Comparison of ENCODE assay signal across 9 cellular contexts in genomic region chr13:108213946-108214345, GRCh38. TPM values are rescaled to one million over a fixed set of nuclear protein-coding genes. Genes with fewer than 3 reads are reported as not detected.
DNase-seq lines count a peak whose midpoint lies in the region; ATAC-seq, FAIRE-seq and TF ChIP-seq lines count a peak whose summit lies in the region.
"Had no signal": no experiment of that assay in that cellular context is flagged by ENCODE, and none has a peak within 500 bp of the region (broad histone marks: within the 10 kb centered on the region; RNA-seq: fewer than 3 reads in every experiment).

No MANE protein-coding gene starts in this region.

- no peaks in the 10 kb centered on the region for H3K27me3 Mint-ChIP-seq in activated CD8-positive, alpha-beta T cell treated with anti-CD3 and anti-CD28 coated beads, Interleukin-2, amount 10 ng/mL, durations not matched to agents 7 days and 5 days (ENCODE audit: low read depth)

- H3K4me3 ChIP-seq in A549 (no peak overlapping the region), GM12875 (ENCODE audit: low read depth, low read length) (peak overlapping the region; percentile 47)
- H3K4me3 ChIP-seq: K562 had no signal

- no peak for FAIRE-seq in A549 (lab: Jason Lieb, UNC)
- FAIRE-seq: K562 had no signal

- POLR2A ChIA-PET in A549 (lab: Yijun Ruan, JAX), result no interaction called here
- POLR2A ChIA-PET in activated CD8-positive, alpha-beta T cell treated with anti-CD3 and anti-CD28 coated beads, Interleukin-2, amount 10 ng/mL, durations not matched to agents 7 days and 5 days (lab: Charles Lee), result no interaction called here

- H3K4me1 ChIP-seq in A549, result peaks cover 15% of the 10 kb centered on the region; the same call in 1 of the 3 replicates

- TF ChIP-seq POLR2A in A549 (IDR thresholded peaks at IDR 0.05; ENCODE audit: low read length), result no peak

- no peak overlapping the region for H3K27ac ChIP-seq in A549

- TF ChIP-seq CTCF in A549 (IDR thresholded peaks at IDR 0.05) (no peak), GM12875 (IDR thresholded peaks at IDR 0.05; ENCODE audit: borderline replicate concordance, insufficient read depth, low read depth, low read length) (no peak), GM20000 (IDR thresholded peaks at IDR 0.05; ENCODE audit: extremely low read depth, missing control alignments) (no peak)

- H3K4me2 ChIP-seq in A549, result peak overlapping the region; percentile 62; the same call in 2 of the 3 replicates

- no peak for TF ChIP-seq RAD21 in A549 (conservative IDR thresholded peaks at IDR 0.05 in 1 of 2, IDR thresholded peaks at IDR 0.05 in 1 of 2)

- peak overlapping the region; percentile 45 for H3K27ac Mint-ChIP-seq in activated CD8-positive, alpha-beta T cell treated with anti-CD3 and anti-CD28 coated beads, Interleukin-2, amount 10 ng/mL, durations not matched to agents 7 days and 5 days

- peaks cover 28% of the 10 kb centered on the region for H3K36me3 Mint-ChIP-seq in activated CD8-positive, alpha-beta T cell treated with anti-CD3 and anti-CD28 coated beads, Interleukin-2, amount 10 ng/mL, durations not matched to agents 7 days and 5 days (ENCODE audit: low read depth)

- CTCF ChIA-PET in A549 (lab: Yijun Ruan, JAX), result no interaction called here
- CTCF ChIA-PET in activated CD8-positive, alpha-beta T cell treated with anti-CD3 and anti-CD28 coated beads, Interleukin-2, amount 10 ng/mL, durations not matched to agents 7 days and 5 days (lab: Charles Lee), result interaction anchor here (1.0 to 2.1 kb wide), 4 partner anchors 10 to 685 kb away, joined by 3 to 5 read pairs (median 3); no protein-coding TSS in a partner anchor

- H3K9me3 ChIP-seq in A549, result no peaks in the 10 kb centered on the region; the same call in 2 of the 3 replicates

- H3K9me3 Mint-ChIP-seq in activated CD8-positive, alpha-beta T cell treated with anti-CD3 and anti-CD28 coated beads, Interleukin-2, amount 10 ng/mL, durations not matched to agents 7 days and 5 days (ENCODE audit: insufficient read depth), result no peaks in the 10 kb centered on the region

- 81% methylated on average over 5 of the region's 5 CpGs for WGBS in A549 (ENCODE audit: missing lambda C conversion rate)

- no peak for ATAC-seq in A549
- ATAC-seq in activated CD8-positive, alpha-beta T cell treated with anti-CD3 and anti-CD28 coated beads, Interleukin-2, amount 10 ng/mL, durations not matched to agents 7 days and 5 days, result no peak
- ATAC-seq: K562 had no signal

- H3K4me3 Mint-ChIP-seq in activated CD8-positive, alpha-beta T cell treated with anti-CD3 and anti-CD28 coated beads, Interleukin-2, amount 10 ng/mL, durations not matched to agents 7 days and 5 days, result peak overlapping the region; percentile 70

- DNase-seq in A549 (ENCODE audit: low read depth in 1 of 2, low spot score in 1 of 2) (no peak), iris pigment epithelial cell (ENCODE audit: low read depth) (peak; percentile 32), hippocampal formation (lab: John Stamatoyannopoulos, UW) (no peak), GM20000 (ENCODE audit: low spot score) (no peak), NOMO-1 treated with dmso at 0.1 percent for 144 hours (lab: John Stamatoyannopoulos, UW; ENCODE audit: unreplicated experiment) (no peak)
- no peak for DNase-seq in activated CD8-positive, alpha-beta T cell treated with anti-CD3 and anti-CD28 coated beads, Interleukin-2, amount 10 ng/mL, durations not matched to agents 7 days and 5 days
- DNase-seq in effector CD4-positive, alpha-beta T cell, result no peak

- no peak for TF ChIP-seq EP300 in A549 (IDR thresholded peaks at IDR 0.05)

- H3K4me1 Mint-ChIP-seq in activated CD8-positive, alpha-beta T cell treated with anti-CD3 and anti-CD28 coated beads, Interleukin-2, amount 10 ng/mL, durations not matched to agents 7 days and 5 days (ENCODE audit: low read depth), result peaks cover 35% of the 10 kb centered on the region

TF ChIP-seq in A549, 52 proteins besides CTCF, POLR2A, EP300 and RAD21:
- TF ChIP-seq ZSCAN20 (CRISPR knock-in tag; IDR thresholded peaks at IDR 0.05), result no peak
- TF ChIP-seq RFX5 (IDR thresholded peaks at IDR 0.05), result no peak
- no peak for TF ChIP-seq GATA3 (IDR thresholded peaks at IDR 0.05; ENCODE audit: borderline replicate concordance)
- TF ChIP-seq HMGXB4 (CRISPR knock-in tag; IDR thresholded peaks at IDR 0.05; ENCODE audit: borderline replicate concordance), result no peak
- TF ChIP-seq EHMT2 (IDR thresholded peaks at IDR 0.05; ENCODE audit: low read depth), result no peak
- no peak for TF ChIP-seq ZNF302 (CRISPR knock-in tag; IDR thresholded peaks at IDR 0.05)
- TF ChIP-seq KDM5A (IDR thresholded peaks at IDR 0.05), result no peak
- no peak for TF ChIP-seq CBX8 (IDR thresholded peaks at IDR 0.05)

RNA-seq across cellular contexts. Expression of gene LIG4, which starts 1.4 kb away (rescaled TPM):
- polyA plus RNA-seq in A549 (2011; rRNA removed) (9.1 and 10.0 TPM in 2 replicates), A549 (2017; fragmentation: RNase III; extraction: RNeasy Plus Mini Kit Qiagen cat#74134 plus additional on column Dnase treatment) (7.1 to 7.9 TPM (median 7.5 TPM) in 3 replicates)
- 1.3 TPM in 2 replicates for polyA plus RNA-seq in A549 (2012; cell fraction: cytosol; rRNA removed)
- 0.84 and 1.3 TPM in 2 replicates for polyA plus RNA-seq in A549 (2012; cell fraction: nucleus; rRNA removed)
- 2.1 and 2.6 TPM in 2 replicates for polyA minus RNA-seq in A549 (2011; rRNA and poly(A)+ RNA removed)
- total RNA-seq in activated CD8-positive, alpha-beta T cell treated with anti-CD3 and anti-CD28 coated beads, Interleukin-2, amount 10 ng/mL, durations not matched to agents 7 days and 5 days, result 1 to 10 TPM; 6.9 to 8.0 TPM

RNA-seq across cellular contexts. Expression of gene ABHD13, which starts 4.2 kb away (rescaled TPM):
- polyA plus RNA-seq in A549 (2011; rRNA removed) (6.7 and 9.7 TPM in 2 replicates), A549 (2017; fragmentation: RNase III; extraction: RNeasy Plus Mini Kit Qiagen cat#74134 plus additional on column Dnase treatment) (4.7 to 5.7 TPM (median 5.7 TPM) in 3 replicates)
- 1.8 and 2.2 TPM in 2 replicates for polyA plus RNA-seq in A549 (2012; cell fraction: cytosol; rRNA removed)
- polyA plus RNA-seq in A549 (2012; cell fraction: nucleus; rRNA removed), result 0.72 and 1.2 TPM in 2 replicates
- polyA minus RNA-seq in A549 (2011; rRNA and poly(A)+ RNA removed), result 1.8 and 2.2 TPM in 2 replicates
- 1 to 10 TPM; 5.8 to 6.6 TPM for total RNA-seq in activated CD8-positive, alpha-beta T cell treated with anti-CD3 and anti-CD28 coated beads, Interleukin-2, amount 10 ng/mL, durations not matched to agents 7 days and 5 days

RNA-seq across cellular contexts. Expression of gene TNFSF13B, which starts 55.6 kb away (rescaled TPM):
- polyA plus RNA-seq in A549 (2011; rRNA removed) (0.22 and 0.32 TPM in 2 replicates), A549 (2017; fragmentation: RNase III; extraction: RNeasy Plus Mini Kit Qiagen cat#74134 plus additional on column Dnase treatment) (0.05 to 0.13 TPM in 2 of 3 replicates, not detected in the other)
- not detected in 2 replicates for polyA plus RNA-seq in A549 (2012; cell fraction: cytosol; rRNA removed)
- 0.05 TPM in 1 of 2 replicates, not detected in the other for polyA plus RNA-seq in A549 (2012; cell fraction: nucleus; rRNA removed)
- 0.45 TPM in 1 of 2 replicates, not detected in the other for polyA minus RNA-seq in A549 (2011; rRNA and poly(A)+ RNA removed)
- total RNA-seq in activated CD8-positive, alpha-beta T cell treated with anti-CD3 and anti-CD28 coated beads, Interleukin-2, amount 10 ng/mL, durations not matched to agents 7 days and 5 days, result 1 to 10 TPM; 3.1 to 5.2 TPM
